ENCODE assay signal across 9 cellular contexts in the genomic region with DNA sequence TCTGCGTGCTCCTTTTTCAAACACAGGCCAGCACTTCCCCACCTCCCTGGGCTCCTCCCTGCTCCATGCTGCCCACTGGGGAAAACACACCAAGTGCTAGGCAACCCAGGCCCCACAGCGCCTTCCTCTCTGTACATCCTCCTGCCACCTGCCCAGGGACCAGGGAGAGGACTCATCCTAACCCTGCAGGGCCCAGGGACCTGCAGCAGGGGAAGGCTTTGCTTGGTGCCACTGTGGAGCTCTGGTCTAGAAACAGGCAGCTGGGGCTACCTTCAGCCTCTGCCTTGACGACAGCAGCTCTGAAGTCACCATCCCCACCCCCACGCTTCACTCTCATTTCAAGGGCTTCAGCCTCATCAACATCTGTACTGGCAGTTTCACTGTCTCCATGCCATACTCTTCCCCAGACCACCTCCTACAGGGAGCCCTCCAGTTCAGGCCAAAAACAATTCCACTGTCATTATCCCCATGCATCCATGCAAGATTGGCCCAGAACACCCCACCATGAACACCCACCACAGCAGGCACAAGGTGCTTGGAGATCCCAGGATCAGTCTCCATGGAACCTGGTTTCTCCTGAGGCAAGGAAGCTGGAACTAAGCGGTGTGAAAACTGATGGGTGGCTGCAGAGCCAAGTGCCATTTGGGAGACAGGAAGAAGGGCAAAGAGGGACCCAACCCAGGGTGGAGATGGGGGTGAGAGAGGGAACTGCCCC. TPM values are rescaled to one million over a fixed set of nuclear protein-coding genes. Genes with fewer than 3 reads are reported as not detected.
DNase-seq lines count a peak whose midpoint lies in the region; ATAC-seq and TF ChIP-seq lines count a peak whose summit lies in the region.
"Had no signal": no experiment of that assay in that cellular context is flagged by ENCODE, and none has a peak within 500 bp of the region (broad histone marks: within the 10 kb centered on the region; RNA-seq: fewer than 3 reads in every experiment).

No MANE protein-coding gene starts in this region.

- H3K36me3 ChIP-seq in skeletal muscle tissue (ENCODE audit: control insufficient read depth in 3 of 3, insufficient read depth in 3 of 3, low read length in 3 of 3) = peaks cover 7 to 11% (median 11%) of the 10 kb centered on the region in 3 donors

- peaks cover 39 to 57% (median 51%) of the 10 kb centered on the region in 3 donors for H3K4me1 ChIP-seq in skeletal muscle tissue (ENCODE audit: control insufficient read depth in 3 of 3, insufficient read depth in 3 of 3, low read length in 3 of 3)

- TF ChIP-seq CTCF in GM12865 (IDR thresholded peaks at IDR 0.05; ENCODE audit: insufficient read depth, low read depth, low read length, missing control alignments) (no peak), fibroblast of villous mesenchyme (IDR thresholded peaks at IDR 0.05; ENCODE audit: insufficient read depth, low read depth, low read length) (no peak)

- H3K9me3 ChIP-seq in skeletal muscle tissue (ENCODE audit: control insufficient read depth in 3 of 3, low read length in 3 of 3) = no peaks in the 10 kb centered on the region

- H3K9ac ChIP-seq in skeletal muscle tissue (ENCODE audit: low read depth in 1 of 3, low read length in 3 of 3) = peak overlapping the region; percentile 77 to 88 (median 81)

- no peaks in the 10 kb centered on the region for H3K27me3 ChIP-seq in skeletal muscle tissue (ENCODE audit: control insufficient read depth in 3 of 3, insufficient read depth in 3 of 3, low read length in 3 of 3)

- peak overlapping the region; percentile 77 for H3K4me3 ChIP-seq in GM12865 (ENCODE audit: low read depth, low read length)
- H3K4me3 ChIP-seq in fibroblast of villous mesenchyme (ENCODE audit: low read depth, low read length) = peak overlapping the region; percentile 75
- H3K4me3 ChIP-seq in skeletal muscle tissue (ENCODE audit: low read length in 3 of 3) = peak overlapping the region; percentile 74 to 88 (median 85)

- no peak for ATAC-seq in GM18861 (IDR thresholded peaks at IDR 0.05; ENCODE audit: unreplicated experiment)
- no peak for ATAC-seq in GM18511 (IDR thresholded peaks at IDR 0.05; ENCODE audit: unreplicated experiment)

- no peak overlapping the region for H3K27ac ChIP-seq in skeletal muscle tissue (ENCODE audit: low read depth, low read length)

- DNase-seq in GM12865 (ENCODE audit: low read depth) (no peak), fibroblast of villous mesenchyme (ENCODE audit: low read depth) (no peak), germinal center (ENCODE audit: low spot score) (no peak), NCI-H1105 treated with DMSO at 0.1 percent for 48 hours (lab: John Stamatoyannopoulos, UW) (no peak)
- peak; percentile 70 for DNase-seq in activated CD4-positive, alpha-beta T cell treated with anti-CD3 and anti-CD28 coated beads for 48 hours

RNA-seq across cellular contexts. Expression of a gene that starts 1.1 kb away (rescaled TPM):
- 13.9 and 14.7 TPM in 2 replicates for total RNA-seq in fibroblast of villous mesenchyme
- 11.5 TPM for total RNA-seq in skeletal muscle tissue

RNA-seq across cellular contexts. Expression of a gene that starts 16.0 kb away (rescaled TPM):
- total RNA-seq in fibroblast of villous mesenchyme (not detected in 2 replicates), skeletal muscle tissue (not detected)
- total RNA-seq: pulmonary artery endothelial cell had no signal

RNA-seq across cellular contexts. Expression of a gene that starts 18.2 kb away (rescaled TPM):
- total RNA-seq in fibroblast of villous mesenchyme (not detected in 2 replicates), skeletal muscle tissue (38.1 TPM)
- total RNA-seq: pulmonary artery endothelial cell had no signal

RNA-seq across cellular contexts. Expression of a gene that starts 27.4 kb away (rescaled TPM):
- total RNA-seq in fibroblast of villous mesenchyme (under 0.01 TPM in 1 of 2 replicates, not detected in the other), skeletal muscle tissue (0.52 TPM)
- total RNA-seq: pulmonary artery endothelial cell had no signal

RNA-seq across cellular contexts. Expression of a gene that starts 54.0 kb away (rescaled TPM):
- total RNA-seq in fibroblast of villous mesenchyme (not detected in 2 replicates), skeletal muscle tissue (under 0.01 TPM)
- total RNA-seq: pulmonary artery endothelial cell had no signal

Comparison
In these comparisons a context has a peak if more than half of its experiments do, and no peak if none do; other contexts are left out.
1. RNA of a gene that starts 18.2 kb away (total RNA-seq): 38.1 TPM in skeletal muscle tissue (single experiment); not detected in fibroblast of villous mesenchyme; every median in the first group is over 10 times any median in the second.
2. Peak in every context shown above with its lines, with median percentiles within 50 percentile points of each other: H3K4me3 ChIP-seq.